8 cellular contexts compared by ENCODE assay signal in the genomic region with DNA sequence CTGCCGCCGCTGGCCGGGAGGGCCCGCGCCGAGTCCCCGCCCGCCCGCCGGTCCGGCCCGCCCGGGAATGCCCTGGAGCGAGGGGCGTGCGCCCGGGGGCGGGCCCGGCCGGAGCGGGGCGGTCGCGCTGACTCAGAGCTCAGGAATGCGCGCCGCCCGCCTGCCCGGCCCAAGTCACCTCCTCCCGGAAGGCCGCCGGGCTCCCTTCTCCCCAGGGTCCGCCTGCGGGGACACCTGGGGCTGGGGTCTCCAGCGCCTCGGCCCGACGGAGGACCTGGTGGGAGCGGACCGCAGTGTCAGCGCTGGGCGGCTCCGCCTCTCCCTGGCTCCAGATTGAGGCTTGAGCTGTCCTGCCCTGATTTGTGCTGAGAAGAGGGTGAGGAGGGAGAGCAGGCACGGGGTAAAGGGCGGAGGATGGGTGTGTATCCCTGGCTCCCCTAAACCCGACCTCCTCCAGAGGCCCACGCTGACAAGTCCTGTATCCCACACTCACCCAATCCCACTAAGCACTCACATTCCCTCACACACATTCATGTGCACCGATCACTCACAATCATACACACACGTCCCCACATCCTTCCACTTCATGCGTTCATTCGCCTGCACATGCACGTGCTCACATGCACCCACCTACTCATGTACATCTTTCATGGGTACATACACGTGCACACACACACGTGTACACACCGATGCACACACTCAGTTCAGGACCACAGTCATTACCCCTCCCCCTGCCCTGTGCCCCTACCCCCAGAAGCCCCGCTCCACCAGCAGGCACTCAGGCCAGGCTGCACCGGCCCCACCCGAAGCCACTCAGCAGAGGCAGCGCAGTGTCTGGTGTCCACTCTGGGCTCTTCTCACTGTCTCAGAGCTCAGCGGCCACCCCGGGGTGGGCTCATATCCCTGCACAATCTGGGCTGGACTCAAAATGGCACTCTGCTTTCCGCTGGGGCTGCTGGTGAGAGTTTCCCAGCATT. TPM values are rescaled to one million over a fixed set of nuclear protein-coding genes. Genes with fewer than 3 reads are reported as not detected.
A peak's percentile ranks its signal among the peaks of the same experiment; 100 is the strongest.
DNase-seq lines count a peak whose midpoint lies in the region; ATAC-seq, FAIRE-seq and TF ChIP-seq lines count a peak whose summit lies in the region.

A gene with protein sequence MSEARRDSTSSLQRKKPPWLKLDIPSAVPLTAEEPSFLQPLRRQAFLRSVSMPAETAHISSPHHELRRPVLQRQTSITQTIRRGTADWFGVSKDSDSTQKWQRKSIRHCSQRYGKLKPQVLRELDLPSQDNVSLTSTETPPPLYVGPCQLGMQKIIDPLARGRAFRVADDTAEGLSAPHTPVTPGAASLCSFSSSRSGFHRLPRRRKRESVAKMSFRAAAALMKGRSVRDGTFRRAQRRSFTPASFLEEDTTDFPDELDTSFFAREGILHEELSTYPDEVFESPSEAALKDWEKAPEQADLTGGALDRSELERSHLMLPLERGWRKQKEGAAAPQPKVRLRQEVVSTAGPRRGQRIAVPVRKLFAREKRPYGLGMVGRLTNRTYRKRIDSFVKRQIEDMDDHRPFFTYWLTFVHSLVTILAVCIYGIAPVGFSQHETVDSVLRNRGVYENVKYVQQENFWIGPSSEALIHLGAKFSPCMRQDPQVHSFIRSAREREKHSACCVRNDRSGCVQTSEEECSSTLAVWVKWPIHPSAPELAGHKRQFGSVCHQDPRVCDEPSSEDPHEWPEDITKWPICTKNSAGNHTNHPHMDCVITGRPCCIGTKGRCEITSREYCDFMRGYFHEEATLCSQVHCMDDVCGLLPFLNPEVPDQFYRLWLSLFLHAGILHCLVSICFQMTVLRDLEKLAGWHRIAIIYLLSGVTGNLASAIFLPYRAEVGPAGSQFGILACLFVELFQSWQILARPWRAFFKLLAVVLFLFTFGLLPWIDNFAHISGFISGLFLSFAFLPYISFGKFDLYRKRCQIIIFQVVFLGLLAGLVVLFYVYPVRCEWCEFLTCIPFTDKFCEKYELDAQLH (minus strand): TSS at position 71 of the 977 bp plus-strand sequence. CDS start 7,616 bp downstream, outside the sequence.

- H3K36me3 Mint-ChIP-seq in effector memory CD8-positive, alpha-beta T cell (ENCODE audit: insufficient read depth), result peaks cover 3% of the 10 kb centered on the region

- H4K20me1 ChIP-seq in GM23248 (ENCODE audit: insufficient read depth) (no peaks in the 10 kb centered on the region), Karpas-422 (ENCODE audit: insufficient read depth, low read depth, low read length) (no peaks in the 10 kb centered on the region; the same call in 1 of the 2 replicates)

- H3K9me2 ChIP-seq in GM23248 (ENCODE audit: insufficient read depth) (no peaks in the 10 kb centered on the region), Karpas-422 (replicated peaks; ENCODE audit: insufficient read depth, low read length) (no peaks in the 10 kb centered on the region)

- H3K9ac ChIP-seq in GM23248, result peak within 1 kb of the TSS; percentile 86
- no peak within 1 kb of the TSS for H3K9ac ChIP-seq in Karpas-422 (ENCODE audit: low read length)

- intact Hi-C loops in lower lobe of right lung (cut with DNase I), result no loop called here

- no peaks in the 10 kb centered on the region for H3K36me3 ChIP-seq in GM23248 (ENCODE audit: low read depth)
- H3K36me3 ChIP-seq in lower lobe of right lung, result no peaks in the 10 kb centered on the region
- no peaks in the 10 kb centered on the region for H3K36me3 ChIP-seq in thymus (ENCODE audit: control insufficient read depth, insufficient read depth)
- H3K36me3 ChIP-seq in Karpas-422 (ENCODE audit: insufficient read depth, low read length), result no peaks in the 10 kb centered on the region

- no peak within 1 kb of the TSS for H3K27ac Mint-ChIP-seq in effector memory CD8-positive, alpha-beta T cell

- H2AFZ ChIP-seq in GM23248, result peak within 1 kb of the TSS; percentile 38
- H2AFZ ChIP-seq in Karpas-422 (ENCODE audit: low read length), result no peak within 1 kb of the TSS

- peak; percentile 43 for ATAC-seq in effector memory CD8-positive, alpha-beta T cell (replicated peaks)
- peak; percentile 73 to 80 for ATAC-seq in lower lobe of right lung

- H3K4me3 Mint-ChIP-seq in effector memory CD8-positive, alpha-beta T cell, result peak within 1 kb of the TSS; percentile 43 to 54

- TF ChIP-seq CTCF in lower lobe of right lung (IDR thresholded peaks at IDR 0.05), result no peak

- peaks cover 24 to 54% of the 10 kb centered on the region in 2 donors for H3K27me3 Mint-ChIP-seq in effector memory CD8-positive, alpha-beta T cell

- in situ Hi-C loops in GM23248 (cut with MboI), result no loop called here

- H3K27me3 ChIP-seq in GM23248 (replicated peaks; ENCODE audit: insufficient read depth), result no peaks in the 10 kb centered on the region
- peaks cover 10% of the 10 kb centered on the region for H3K27me3 ChIP-seq in lower lobe of right lung (ENCODE audit: low read depth)
- H3K27me3 ChIP-seq in thymus (ENCODE audit: control insufficient read depth, insufficient read depth), result peaks cover 47% of the 10 kb centered on the region
- H3K27me3 ChIP-seq in Karpas-422 (ENCODE audit: low read length), result no peaks in the 10 kb centered on the region

- H3K4me1 Mint-ChIP-seq in effector memory CD8-positive, alpha-beta T cell (ENCODE audit: low read depth in 2 of 2), result peaks cover 17 to 19% of the 10 kb centered on the region in 2 donors

- H3K4me2 ChIP-seq in GM23248 (ENCODE audit: unreplicated experiment) (peak within 1 kb of the TSS; percentile 80), Karpas-422 (ENCODE audit: low read depth, low read length, poor library complexity, severe bottlenecking) (no peak within 1 kb of the TSS)

- peak within 1 kb of the TSS; percentile 83 for H3K4me3 ChIP-seq in GM23248
- H3K4me3 ChIP-seq in lower lobe of right lung, result peak within 1 kb of the TSS; percentile 67
- peak within 1 kb of the TSS; percentile 25 for H3K4me3 ChIP-seq in thymus (ENCODE audit: low read length)
- H3K4me3 ChIP-seq in Karpas-422 (ENCODE audit: low read length), result no peak within 1 kb of the TSS

- H3K27ac ChIP-seq in GM23248, result peak within 1 kb of the TSS; percentile 66
- peak within 1 kb of the TSS; percentile 86 for H3K27ac ChIP-seq in lower lobe of right lung
- no peak within 1 kb of the TSS for H3K27ac ChIP-seq in thymus (ENCODE audit: low read depth)
- H3K27ac ChIP-seq in Karpas-422 (ENCODE audit: low read length), result no peak within 1 kb of the TSS

- H3F3A ChIP-seq in GM23248 (ENCODE audit: insufficient read depth), result peaks cover 22% of the 10 kb centered on the region

- H3K79me2 ChIP-seq in GM23248 (ENCODE audit: insufficient read depth) (peaks cover 39% of the 10 kb centered on the region), Karpas-422 (ENCODE audit: low read length) (no peaks in the 10 kb centered on the region)

- 25 to 29% methylated on average over 39 of the region's 62 CpGs for WGBS in GM23248 (ENCODE audit: low coverage in 1 of 2, low lambda C conversion rate in 2 of 2, missing lambda C conversion rate in 2 of 2), 2 experiments
- WGBS in thymus, result 25% methylated on average over 62 of the region's 62 CpGs

- no peak for FAIRE-seq in RCC 7860 (lab: Jason Lieb, UNC)

- peak; percentile 80 for DNase-seq in GM23248
- DNase-seq in RCC 7860 (ENCODE audit: low spot score), result peak; percentile 31
- DNase-seq in effector memory CD8-positive, alpha-beta T cell, result no peak
- peak; percentile 72 for DNase-seq in lower lobe of right lung
- DNase-seq in Karpas-422, result no peak
- DNase-seq in middle frontal gyrus (ENCODE audit: extremely low spot score, low spot score), result no peak
- DNase-seq in activated effector memory CD4-positive, alpha-beta T cell treated with Interleukin-2 at 50 U/mL for 16 hours, result no peak

- H3K4me1 ChIP-seq in GM23248 (ENCODE audit: insufficient read depth), result peaks cover 46% of the 10 kb centered on the region
- peaks cover 80% of the 10 kb centered on the region for H3K4me1 ChIP-seq in lower lobe of right lung
- peaks cover 16% of the 10 kb centered on the region for H3K4me1 ChIP-seq in thymus (ENCODE audit: control insufficient read depth, insufficient read depth, low read length)
- H3K4me1 ChIP-seq in Karpas-422 (ENCODE audit: low read length), result peaks cover 18% of the 10 kb centered on the region

- H3K9me3 ChIP-seq in GM23248 (ENCODE audit: low read depth) (no peaks in the 10 kb centered on the region), lower lobe of right lung (no peaks in the 10 kb centered on the region), thymus (ENCODE audit: control insufficient read depth) (peaks cover 1% of the 10 kb centered on the region), Karpas-422 (ENCODE audit: low read length) (no peaks in the 10 kb centered on the region)

- H3K9me3 Mint-ChIP-seq in effector memory CD8-positive, alpha-beta T cell, result no peaks in the 10 kb centered on the region

RNA-seq across cellular contexts. Expression of the gene that starts here (rescaled TPM):
- 54.6 and 61.7 TPM in 2 replicates for total RNA-seq in GM23248 (2014; rRNA removed; shearing (Covaris generic))
- 62.2 and 62.6 TPM in 2 replicates for polyA plus RNA-seq in GM23248 (2016; fragmentation: Nextera tagmentation; extraction: Ambion mirVana)
- 35.9 TPM for total RNA-seq in lower lobe of right lung
- 10.7 TPM for polyA plus RNA-seq in thymus
- 0.43 TPM in 1 of 2 replicates, not detected in the other for total RNA-seq in Karpas-422 (2014; rRNA removed; shearing (Covaris generic); ENCODE audit: low replicate concordance)

Comparison
In these comparisons a context has a peak if more than half of its experiments do, and no peak if none do; other contexts are left out.
1. RNA of the gene that starts here (total RNA-seq): 54.6 to 61.7 TPM in GM23248 and 35.9 TPM in lower lobe of right lung (single experiment); 0.43 TPM in Karpas-422; every median in the first group is over 10 times any median in the second.
2. DNase-seq: peak in GM23248 (single experiment), RCC 7860 (single experiment) and lower lobe of right lung (single experiment); none in effector memory CD8-positive, alpha-beta T cell (0 of 3), Karpas-422 (single experiment), middle frontal gyrus (single experiment) and activated effector memory CD4-positive, alpha-beta T cell treated with Interleukin-2 at 50 U/mL for 16 hours (single experiment).
3. H3K27ac ChIP-seq: peak in GM23248 (single experiment) and lower lobe of right lung (single experiment); none in thymus (single experiment) and Karpas-422 (single experiment).